Comparison of ENCODE assay signal across 8 cellular contexts in genomic region chr9:77841739-77842386, GRCh38.
DNase-seq lines count a peak whose midpoint lies in the region; ATAC-seq and TF ChIP-seq lines count a peak whose summit lies in the region.

No MANE protein-coding gene starts in this region.

- H3K36me3 ChIP-seq in Loucy (ENCODE audit: insufficient read depth, low read length): peaks cover 7% of the 10 kb centered on the region; the same call in 1 of the 2 replicates
- H3K36me3 ChIP-seq in uterus: no peaks in the 10 kb centered on the region
- H3K36me3 ChIP-seq in stomach: no peaks in the 10 kb centered on the region

- 42 to 60% (median 55%) methylated on average over 3 of the region's 3 CpGs for WGBS in stomach, 5 donors

- H3K9me3 ChIP-seq in Loucy (ENCODE audit: insufficient read depth, low read depth, low read length) (no peaks in the 10 kb centered on the region), uterus (no peaks in the 10 kb centered on the region), stomach (no peaks in the 10 kb centered on the region)

- H3K4me3 ChIP-seq in Loucy (ENCODE audit: low read length, poor library complexity, severe bottlenecking) (no peak overlapping the region), epithelial cell of esophagus (ENCODE audit: low read length) (no peak overlapping the region), uterus (no peak overlapping the region), stomach (no peak overlapping the region)

- H3F3A ChIP-seq in Loucy (ENCODE audit: low read depth): no peaks in the 10 kb centered on the region; the same call in 1 of the 2 replicates

- H3K4me1 ChIP-seq in Loucy (ENCODE audit: insufficient read depth, low read length, poor library complexity, severe bottlenecking): peaks cover 17% of the 10 kb centered on the region
- H3K4me1 ChIP-seq in uterus: peaks cover 0 to 8% of the 10 kb centered on the region in 2 donors
- H3K4me1 ChIP-seq in stomach: peaks cover 17 to 69% (median 40%) of the 10 kb centered on the region in 4 donors

- H3K9ac ChIP-seq in Loucy (ENCODE audit: low read depth, low read length, poor library complexity, severe bottlenecking): no peak overlapping the region

- ATAC-seq in GM19463 (IDR thresholded peaks at IDR 0.05; ENCODE audit: unreplicated experiment): peak; percentile 81

- TF ChIP-seq EP300 in stomach (IDR thresholded peaks at IDR 0.05): no peak

- intact Hi-C loops in uterus (cut with DNase I; ENCODE audit: low total_unique reads) (no loop called here), stomach (cut with DNase I; ENCODE audit: low total_unique reads) (no loop called here)

- H3K4me2 ChIP-seq in Loucy (ENCODE audit: low read depth, low read length, poor library complexity, severe bottlenecking): no peak overlapping the region

- H4K20me1 ChIP-seq in Loucy (ENCODE audit: insufficient read depth, low read length, poor library complexity, severe bottlenecking): peaks cover 41% of the 10 kb centered on the region

- TF ChIP-seq POLR2A in uterus (IDR thresholded peaks at IDR 0.05) (no peak), stomach (IDR thresholded peaks at IDR 0.05) (no peak)

- no peak overlapping the region for H2AFZ ChIP-seq in Loucy (ENCODE audit: low read length)

- H3K27me3 ChIP-seq in Loucy (ENCODE audit: insufficient read depth, low read length, poor library complexity, severe bottlenecking) (no peaks in the 10 kb centered on the region), uterus (no peaks in the 10 kb centered on the region), stomach (no peaks in the 10 kb centered on the region)

- no peaks in the 10 kb centered on the region for H3K9me2 ChIP-seq in Loucy (replicated peaks; ENCODE audit: low read depth, low read length)

- H3K79me2 ChIP-seq in Loucy (ENCODE audit: insufficient read depth, low read length): peaks cover 86% of the 10 kb centered on the region

- H3K27ac ChIP-seq in C4-2B: no peak overlapping the region
- peak overlapping the region; percentile 23 to 25 for H3K27ac ChIP-seq in uterus
- H3K27ac ChIP-seq in stomach: peak overlapping the region in 1 of 5 donors; percentile 1

- DNase-seq in epithelial cell of esophagus (ENCODE audit: low read depth): no peak
- DNase-seq in uterus: no peak
- DNase-seq in stimulated activated CD4-positive, alpha-beta T cell treated with anti-CD3 and anti-CD28 coated beads, Interleukin-4, amount 100 ng/mL, for 4 hours: no peak
- no peak for DNase-seq in stomach
- no peak for DNase-seq in 8988T

- peak; percentile 57 for TF ChIP-seq CTCF in C4-2B (conservative IDR thresholded peaks at IDR 0.05)
- TF ChIP-seq CTCF in Loucy (conservative IDR thresholded peaks at IDR 0.05; ENCODE audit: low read length): peak; percentile 65
- TF ChIP-seq CTCF in epithelial cell of esophagus (IDR thresholded peaks at IDR 0.05; ENCODE audit: insufficient read depth, low read depth, low read length, missing control alignments): peak; percentile 32
- peak; percentile 20 to 38 (median 24) for TF ChIP-seq CTCF in uterus (IDR thresholded peaks at IDR 0.05)
- TF ChIP-seq CTCF in stomach (IDR thresholded peaks at IDR 0.05): peak in 1 of 7 experiments; percentile 22
